ENCODE assay signal across 23 cellular contexts in genomic region chr9:33179298-33179697, GRCh38. TPM values are rescaled to one million over a fixed set of nuclear protein-coding genes. Genes with fewer than 3 reads are reported as not detected.
DNase-seq lines count a peak whose midpoint lies in the region; TF ChIP-seq lines count a peak whose summit lies in the region.
"Had no signal": no experiment of that assay in that cellular context is flagged by ENCODE, and none has a peak within 500 bp of the region (broad histone marks: within the 10 kb centered on the region; RNA-seq: fewer than 3 reads in every experiment).

No MANE protein-coding gene starts in this region.

- no peak overlapping the region for H4K91ac ChIP-seq in H9 (ENCODE audit: insufficient read length, low read depth, low read length)

- H3K27me3 ChIP-seq in H9 (ENCODE audit: insufficient read depth, low read length): no peaks in the 10 kb centered on the region
- H3K27me3 ChIP-seq: esophagus squamous epithelium, gastrocnemius medialis had no signal

- H3K56ac ChIP-seq in H9 (ENCODE audit: insufficient read length, low read depth, low read length): no peak overlapping the region

- BruUV-seq in OCI-LY7 (replicated peaks; lab: Mats Ljungman, UMichigan): no TSS peak

- no peak overlapping the region for H4K5ac ChIP-seq in H9 (ENCODE audit: insufficient read length, low read depth, low read length)

- H2BK5ac ChIP-seq in H9 (ENCODE audit: insufficient read length, low read length): no peak overlapping the region

- H3K14ac ChIP-seq in H9 (ENCODE audit: insufficient read depth, low read length): no peak overlapping the region

- H3K27me3 Mint-ChIP-seq in chondrocyte (ENCODE audit: low read depth) (no peaks in the 10 kb centered on the region), nephron (ENCODE audit: low read depth) (peaks cover 4% of the 10 kb centered on the region), H9 (ENCODE audit: low read depth) (peaks cover 6% of the 10 kb centered on the region)

- H3K9me3 ChIP-seq in OCI-LY7 (ENCODE audit: low read length) (no peaks in the 10 kb centered on the region), H9 (ENCODE audit: control insufficient read depth, low read depth, low read length) (no peaks in the 10 kb centered on the region)
- H3K9me3 ChIP-seq: esophagus squamous epithelium, gastrocnemius medialis had no signal

- in situ Hi-C loops in GM13977 (cut with MboI; ENCODE audit: low pct_unique_long_range_greater_than_20kb, low sequenced_read_pairs, unreplicated experiment): no loop called here

- H2AFZ ChIP-seq in OCI-LY7 (ENCODE audit: low read length) (no peak overlapping the region), H9 (ENCODE audit: low read length) (no peak overlapping the region)
- H2AFZ ChIP-seq: neural progenitor cell had no signal

- H3K4me1 Mint-ChIP-seq in chondrocyte (ENCODE audit: low read depth) (peaks cover 31% of the 10 kb centered on the region), nephron (peaks cover 2% of the 10 kb centered on the region), H9 (peaks cover 0 to under 1% of the 10 kb centered on the region in 2 experiments; a peak in 1 of 4 replicates)
- H3K4me1 Mint-ChIP-seq: activated CD4-positive, alpha-beta memory T cell treated with anti-CD3 and anti-CD28 coated beads, Interleukin-2, amount 10 ng/mL, durations not matched to agents 7 days and 5 days; brain; neural progenitor cell had no signal

- no peak overlapping the region for H4K8ac ChIP-seq in H9 (replicated peaks; ENCODE audit: insufficient read length, low read depth, low read length)

- no peak for DNase-seq in GM13977 (ENCODE audit: low spot score)
- no peak for DNase-seq in OCI-LY7 (ENCODE audit: low spot score)
- no peak for DNase-seq in chondrocyte (ENCODE audit: low spot score)
- no peak for DNase-seq in GM10266 (ENCODE audit: extremely low spot score)
- no peak for DNase-seq in NCI-H2227 treated with DMSO at 0.1 percent for 48 hours (lab: John Stamatoyannopoulos, UW)
- no peak for DNase-seq in H9
- DNase-seq: activated CD4-positive, alpha-beta memory T cell treated with anti-CD3 and anti-CD28 coated beads, Interleukin-2, amount 10 ng/mL, durations not matched to agents 7 days and 5 days; activated gamma-delta T cell; DMS153; endodermal cell; esophagus squamous epithelium; gastrocnemius medialis; MV-4-11; NCI-H1694 treated with DMSO at 0.1 percent for 48 hours; NCI-H526; posterior cingulate gyrus; T-helper 9 cell had no signal

- no peak overlapping the region for H3K4ac ChIP-seq in H9 (ENCODE audit: low read depth, low read length)

- no peak overlapping the region for H2AK5ac ChIP-seq in H9 (ENCODE audit: insufficient read length, low read length)

- H3T11ph ChIP-seq in H9 (ENCODE audit: low read length): no peak overlapping the region

- H3K4me3 Mint-ChIP-seq in chondrocyte (ENCODE audit: unreplicated experiment) (no peak overlapping the region), nephron (no peak overlapping the region), H9 (no peak overlapping the region)
- H3K4me3 Mint-ChIP-seq: activated CD4-positive, alpha-beta memory T cell treated with anti-CD3 and anti-CD28 coated beads, Interleukin-2, amount 10 ng/mL, durations not matched to agents 7 days and 5 days; brain; endodermal cell; neural progenitor cell; stimulated activated naive CD8-positive, alpha-beta T cell treated with anti-CD3 and anti-CD28 coated beads, Interleukin-15, Interleukin-2, amounts not matched to agents 100 ng/mL and 50 ng/mL, for 24 hours had no signal

- CTCF ChIA-PET in OCI-LY7 (lab: Charles Lee; ENCODE audit: unreplicated experiment): interaction anchor here (0.6 kb wide), 1 partner anchor 118 kb away, joined by 3 read pairs; no protein-coding TSS in a partner anchor

- H3K36me3 Mint-ChIP-seq in chondrocyte (ENCODE audit: low read depth) (no peaks in the 10 kb centered on the region), nephron (ENCODE audit: low read depth) (no peaks in the 10 kb centered on the region), H9 (ENCODE audit: insufficient read depth in 1 of 3, low read depth in 3 of 3) (no peaks in the 10 kb centered on the region)
- H3K36me3 Mint-ChIP-seq: brain, neural progenitor cell had no signal

- no CpG with 5 or more reads among the region's 3 CpGs for WGBS in H9 (ENCODE audit: extremely low coverage, insufficient read length, low lambda C conversion rate)

- H3K9me3 Mint-ChIP-seq in chondrocyte (ENCODE audit: low read depth) (peaks cover 2% of the 10 kb centered on the region), nephron (peaks cover 2% of the 10 kb centered on the region), H9 (no peaks in the 10 kb centered on the region; a peak in 1 of 5 replicates)
- H3K9me3 Mint-ChIP-seq: activated CD4-positive, alpha-beta memory T cell treated with anti-CD3 and anti-CD28 coated beads, Interleukin-2, amount 10 ng/mL, durations not matched to agents 7 days and 5 days; endodermal cell; stimulated activated naive CD8-positive, alpha-beta T cell treated with anti-CD3 and anti-CD28 coated beads, Interleukin-15, Interleukin-2, amounts not matched to agents 100 ng/mL and 50 ng/mL, for 24 hours had no signal

- no peaks in the 10 kb centered on the region for H3K23me2 ChIP-seq in H9 (ENCODE audit: insufficient read length, low read depth, low read length, poor library complexity, severe bottlenecking)

- POLR2A ChIA-PET in OCI-LY7 (lab: Charles Lee): interaction anchor here (1.2 to 2.1 kb wide), 4 partner anchors 10 to 38 kb away, joined by 3 to 6 read pairs (median 4); partner anchors contain the start of gene B4GALT1

- no peak overlapping the region for H3K18ac ChIP-seq in H9 (ENCODE audit: insufficient read length, low read depth, low read length)

- no peak overlapping the region for H3K4me3 ChIP-seq in OCI-LY7 (ENCODE audit: low read depth, low read length, poor library complexity, severe bottlenecking)
- H3K4me3 ChIP-seq: coronary artery, esophagus squamous epithelium, gastrocnemius medialis, neural progenitor cell had no signal

- no peaks in the 10 kb centered on the region for H3K79me1 ChIP-seq in H9 (ENCODE audit: insufficient read depth, low read depth, low read length, poor library complexity, severe bottlenecking)

- peak; percentile 7 for TF ChIP-seq CTCF in GM13977 (IDR thresholded peaks at IDR 0.05; ENCODE audit: extremely low read depth, insufficient read depth, missing control alignments)
- TF ChIP-seq CTCF in OCI-LY7 (conservative IDR thresholded peaks at IDR 0.05; ENCODE audit: low read length): 0 out of 2 replicates have a peak, but pooled peaks have one; percentile 38
- peak; percentile 11 for TF ChIP-seq CTCF in chondrocyte (IDR thresholded peaks at IDR 0.05)
- TF ChIP-seq CTCF in nephron (IDR thresholded peaks at IDR 0.05; ENCODE audit: unreplicated experiment in 3 of 3): no peak
- TF ChIP-seq CTCF in GM10266 (IDR thresholded peaks at IDR 0.05; ENCODE audit: control insufficient read depth, insufficient read depth, low read depth, missing control alignments): no peak
- no peak for TF ChIP-seq CTCF in H9 (conservative IDR thresholded peaks at IDR 0.05)

- H3K36me3 ChIP-seq in OCI-LY7 (ENCODE audit: insufficient read depth, low read length): no peaks in the 10 kb centered on the region
- H3K36me3 ChIP-seq: esophagus squamous epithelium, gastrocnemius medialis, neural progenitor cell had no signal

- H3K27ac ChIP-seq in OCI-LY7 (ENCODE audit: low read depth, low read length, poor library complexity, severe bottlenecking): no peak overlapping the region
- no peak overlapping the region for H3K27ac ChIP-seq in H9 (ENCODE audit: insufficient read length, low read depth, low read length)
- H3K27ac ChIP-seq: esophagus squamous epithelium, gastrocnemius medialis, KMS-11, neural progenitor cell had no signal

- intact Hi-C loops in OCI-LY7 (cut with micrococcal nuclease; ENCODE audit: unreplicated experiment): no loop called here

- H3K4me2 ChIP-seq in OCI-LY7 (ENCODE audit: low read length): no peak overlapping the region
- no peak overlapping the region for H3K4me2 ChIP-seq in H9 (ENCODE audit: insufficient read depth, insufficient read length, low read length)
- H3K4me2 ChIP-seq: KMS-11, neural progenitor cell had no signal

- no peaks in the 10 kb centered on the region for H3K9me2 ChIP-seq in OCI-LY7 (ENCODE audit: insufficient read depth, low read length)

- H3K9ac ChIP-seq in H9 (ENCODE audit: extremely low read depth, insufficient read length, low read length): no peak overlapping the region
- H3K9ac ChIP-seq: KMS-11, neural progenitor cell had no signal

- H4K20me1 ChIP-seq in OCI-LY7 (ENCODE audit: insufficient read depth, low read length) (no peaks in the 10 kb centered on the region), H9 (ENCODE audit: control insufficient read depth, insufficient read depth, insufficient read length) (no peaks in the 10 kb centered on the region)

- H3K27ac Mint-ChIP-seq in chondrocyte (ENCODE audit: unreplicated experiment): no peak overlapping the region
- peak overlapping the region; percentile 64 to 90 (median 72) for H3K27ac Mint-ChIP-seq in nephron
- no peak overlapping the region for H3K27ac Mint-ChIP-seq in H9
- H3K27ac Mint-ChIP-seq: activated CD4-positive, alpha-beta memory T cell treated with anti-CD3 and anti-CD28 coated beads, Interleukin-2, amount 10 ng/mL, durations not matched to agents 7 days and 5 days; endodermal cell; neural progenitor cell; stimulated activated naive CD8-positive, alpha-beta T cell treated with anti-CD3 and anti-CD28 coated beads, Interleukin-15, Interleukin-2, amounts not matched to agents 100 ng/mL and 50 ng/mL, for 24 hours had no signal

- H2BK15ac ChIP-seq in H9 (ENCODE audit: low read depth, low read length): no peak overlapping the region

- H3K79me2 ChIP-seq in OCI-LY7 (ENCODE audit: insufficient read depth, low read depth, low read length) (no peaks in the 10 kb centered on the region), H9 (ENCODE audit: insufficient read depth, low read length) (no peaks in the 10 kb centered on the region)

- H2BK20ac ChIP-seq in H9 (ENCODE audit: low read depth, low read length, poor library complexity, severe bottlenecking): no peak overlapping the region

- H3K23ac ChIP-seq in H9 (ENCODE audit: insufficient read length, low read depth, low read length): no peak overlapping the region

- H2BK120ac ChIP-seq in H9 (ENCODE audit: low read depth, low read length, poor library complexity, severe bottlenecking): no peak overlapping the region

- peaks cover 7% of the 10 kb centered on the region for H3K4me1 ChIP-seq in OCI-LY7 (ENCODE audit: insufficient read depth, low read length, poor library complexity, severe bottlenecking)
- H3K4me1 ChIP-seq in H9 (ENCODE audit: insufficient read depth, low read length): 0 out of 2 replicates have a peak, but pooled peaks cover 1% of the 10 kb centered on the region
- H3K4me1 ChIP-seq: esophagus squamous epithelium, gastrocnemius medialis, neural progenitor cell had no signal

- no peak overlapping the region for H2BK12ac ChIP-seq in H9 (ENCODE audit: insufficient read length, low read depth, low read length)

RNA-seq across cellular contexts. Expression of gene B4GALT1, which starts 12.2 kb away (rescaled TPM):
- 8.1 and 12.8 TPM in 2 replicates for total RNA-seq in OCI-LY7 (2014; rRNA removed; shearing (Covaris generic))
- total RNA-seq in OCI-LY7 (2022) (38.7 and 43.7 TPM in 2 replicates), chondrocyte (59.0 to 83.5 TPM (median 60.2 TPM) in 3 replicates), H9 (2021) (15.3 and 16.1 TPM in 2 replicates)

Comparison
In these comparisons a context has a peak if more than half of its experiments do, and no peak if none do; other contexts are left out.
1. CTCF ChIP-seq: peak in GM13977 (single experiment), OCI-LY7 (single experiment) and chondrocyte (single experiment); none in nephron (0 of 3), GM10266 (single experiment) and H9 (single experiment).
2. H3K27ac Mint-ChIP-seq: peak in nephron (3 of 3); none in chondrocyte (single experiment) and H9 (0 of 3).